In genomic region chr3:134004841-134005240, GRCh38 we compare ENCODE assay signal across 28 cellular contexts. TPM values are rescaled to one million over a fixed set of nuclear protein-coding genes. Genes with fewer than 3 reads are reported as not detected.
"Had no signal": no experiment of that assay in that cellular context is flagged by ENCODE, and none has a peak within 500 bp of the region (broad histone marks: within the 10 kb centered on the region; RNA-seq: fewer than 3 reads in every experiment).

No MANE protein-coding gene starts in this region.

- H3K4me1 ChIP-seq: body of pancreas, gastrocnemius medialis, right lobe of liver, stomach, tibial nerve had no signal

- H3K4me1 Mint-ChIP-seq: activated CD4-positive, alpha-beta T cell treated with anti-CD3 and anti-CD28 coated beads, Interleukin-2, amount 10 ng/mL, durations not matched to agents 7 days and 5 days; activated naive CD8-positive, alpha-beta T cell treated with anti-CD3 and anti-CD28 coated beads, Interleukin-2, amount 10 ng/mL, durations not matched to agents 7 days and 5 days; stimulated activated memory B cell treated with anti-CD40 and anti-IgM and Interleukin-4, amounts not matched to agents 10 μg/mL and 1 μg/mL and 100 μg/mL, for 72 hours; T-cell had no signal

- H3K9me3 Mint-ChIP-seq: activated CD4-positive, alpha-beta T cell treated with anti-CD3 and anti-CD28 coated beads, Interleukin-2, amount 10 ng/mL, durations not matched to agents 7 days and 5 days; activated naive CD4-positive, alpha-beta T cell treated with anti-CD3 and anti-CD28 coated beads for 36 hours; T-helper 2 cell treated with Interferon-gamma antibody and Interleukin-4, amounts not matched to agents 5 μg/mL and 100 μg/mL, for 36 hours had no signal

- H3K36me3 ChIP-seq: gastrocnemius medialis, right lobe of liver, stomach, suprapubic skin, tibial nerve had no signal

- H3K36me3 Mint-ChIP-seq: activated naive CD8-positive, alpha-beta T cell treated with anti-CD3 and anti-CD28 coated beads, Interleukin-2, amount 10 ng/mL, durations not matched to agents 7 days and 5 days; stimulated activated memory B cell treated with anti-CD40 and anti-IgM and Interleukin-4, amounts not matched to agents 10 μg/mL and 1 μg/mL and 100 μg/mL, for 72 hours; T-cell had no signal

- H3K9me3 ChIP-seq: gastrocnemius medialis, right lobe of liver, suprapubic skin had no signal

- H3K27me3 ChIP-seq: body of pancreas, gastrocnemius medialis, right lobe of liver, stomach, suprapubic skin had no signal

- H3K79me2 ChIP-seq: parathyroid adenoma had no signal

- H3K27ac Mint-ChIP-seq: activated CD4-positive, alpha-beta T cell treated with anti-CD3 and anti-CD28 coated beads, Interleukin-2, amount 10 ng/mL, durations not matched to agents 7 days and 5 days; activated CD8-positive, alpha-beta T cell treated with anti-CD3 and anti-CD28 coated beads for 36 hours; activated naive CD4-positive, alpha-beta T cell treated with anti-CD3 and anti-CD28 coated beads for 36 hours; activated naive CD8-positive, alpha-beta T cell treated with anti-CD3 and anti-CD28 coated beads, Interleukin-2, amount 10 ng/mL, durations not matched to agents 7 days and 5 days; nephron progenitor cell; stimulated activated memory B cell treated with anti-CD40 and anti-IgM and Interleukin-4, amounts not matched to agents 10 μg/mL and 1 μg/mL and 100 μg/mL, for 72 hours; T-cell; T-helper 2 cell treated with Interferon-gamma antibody and Interleukin-4, amounts not matched to agents 5 μg/mL and 100 μg/mL, for 36 hours had no signal

- H2AFZ ChIP-seq: parathyroid adenoma had no signal

- ATAC-seq: activated CD4-positive, CD25-positive, alpha-beta regulatory T cell treated with anti-CD3 and anti-CD28 coated beads, Interleukin-2, amount 50 U/mL, for 24 hours; activated CD8-positive, alpha-beta T cell treated with anti-CD3 and anti-CD28 coated beads for 36 hours; activated T-cell treated with anti-CD3 and anti-CD28 coated beads, Interleukin-2, amount 50 U/mL, for 4 hours; body of pancreas; gastrocnemius medialis; left ventricle myocardium superior; right lobe of liver; stimulated activated memory B cell treated with anti-CD40 and anti-IgM and Interleukin-4, amounts not matched to agents 10 μg/mL and 1 μg/mL and 100 μg/mL, for 72 hours; T-cell had no signal

- H3K27ac ChIP-seq: body of pancreas, gastrocnemius medialis, parathyroid adenoma, right lobe of liver, stomach, suprapubic skin, tibial nerve, VCaP had no signal

- H3K4me3 Mint-ChIP-seq: activated CD4-positive, alpha-beta T cell treated with anti-CD3 and anti-CD28 coated beads, Interleukin-2, amount 10 ng/mL, durations not matched to agents 7 days and 5 days; activated CD8-positive, alpha-beta T cell treated with anti-CD3 and anti-CD28 coated beads for 36 hours; activated naive CD4-positive, alpha-beta T cell treated with anti-CD3 and anti-CD28 coated beads for 36 hours; activated naive CD8-positive, alpha-beta T cell treated with anti-CD3 and anti-CD28 coated beads, Interleukin-2, amount 10 ng/mL, durations not matched to agents 7 days and 5 days; activated T-cell treated with anti-CD3 and anti-CD28 coated beads, Interleukin-2, amount 50 U/mL, for 4 hours; nephron progenitor cell; stimulated activated memory B cell treated with anti-CD40 and anti-IgM and Interleukin-4, amounts not matched to agents 10 μg/mL and 1 μg/mL and 100 μg/mL, for 72 hours; T-cell; T-helper 2 cell treated with Interferon-gamma antibody and Interleukin-4, amounts not matched to agents 5 μg/mL and 100 μg/mL, for 36 hours had no signal

- DNase-seq: activated CD4-positive, alpha-beta T cell treated with anti-CD3 and anti-CD28 coated beads, Interleukin-2, amount 10 ng/mL, durations not matched to agents 7 days and 5 days; activated CD8-positive, alpha-beta T cell treated with anti-CD3 and anti-CD28 coated beads for 36 hours; activated effector memory CD4-positive, alpha-beta T cell treated with Interleukin-2 at 50 U/mL for 16 hours; activated naive CD4-positive, alpha-beta T cell treated with anti-CD3 and anti-CD28 coated beads for 36 hours; activated naive CD8-positive, alpha-beta T cell treated with anti-CD3 and anti-CD28 coated beads, Interleukin-2, amount 10 ng/mL, durations not matched to agents 7 days and 5 days; activated T-cell treated with anti-CD3 and anti-CD28 coated beads, Interleukin-2, amount 50 U/mL, for 4 hours; amniotic stem cell; body of pancreas; effector CD8-positive, alpha-beta T cell; erythroblast; gastrocnemius medialis; hippocampal formation; kidney glomerular epithelial cell; left ventricle myocardium superior; midbrain; nephron progenitor cell; right lobe of liver; small intestine; stimulated activated CD4-positive, alpha-beta T cell treated with anti-CD3 and anti-CD28 coated beads, Interleukin-2, amount 100 ng/mL, for 24 hours; stomach; T-cell had no signal

- H3K4me3 ChIP-seq: body of pancreas, gastrocnemius medialis, right lobe of liver, stomach, suprapubic skin, tibial nerve had no signal

RNA-seq across cellular contexts. Expression of gene SLCO2A1, which starts 24.9 kb away (rescaled TPM):
- total RNA-seq: activated CD4-positive, alpha-beta T cell treated with anti-CD3 and anti-CD28 coated beads, Interleukin-2, amount 10 ng/mL, durations not matched to agents 7 days and 5 days; activated CD8-positive, alpha-beta T cell treated with anti-CD3 and anti-CD28 coated beads for 36 hours; activated naive CD4-positive, alpha-beta T cell treated with anti-CD3 and anti-CD28 coated beads for 36 hours; activated naive CD8-positive, alpha-beta T cell treated with anti-CD3 and anti-CD28 coated beads, Interleukin-2, amount 10 ng/mL, durations not matched to agents 7 days and 5 days had no signal
